ENCODE assay signal across 29 cellular contexts in genomic region chr16:7366041-7366440, GRCh38. TPM values are rescaled to one million over a fixed set of nuclear protein-coding genes. Genes with fewer than 3 reads are reported as not detected.
"Had no signal": no experiment of that assay in that cellular context is flagged by ENCODE, and none has a peak within 500 bp of the region (broad histone marks: within the 10 kb centered on the region; RNA-seq: fewer than 3 reads in every experiment).

No MANE protein-coding gene starts in this region.

- H3K4me1 ChIP-seq: ascending aorta, body of pancreas had no signal

- ATAC-seq: activated CD8-positive, alpha-beta memory T cell treated with anti-CD3 and anti-CD28 coated beads, Interleukin-2, amount 10 ng/mL, durations not matched to agents 7 days and 5 days; body of pancreas; T-cell had no signal

- H3K27ac ChIP-seq: ascending aorta, body of pancreas, PC-9, SK-N-MC had no signal

- H3K36me3 ChIP-seq: ascending aorta, MG63 had no signal

- DNase-seq: activated B cell treated with CpG ODN at 0.5 μM for 24 hours; activated CD4-positive, alpha-beta T cell treated with anti-CD3 and anti-CD28 coated beads for 1 hour; activated CD4-positive, alpha-beta T cell treated with anti-CD3 and anti-CD28 coated beads, Interleukin-2, amount 10 ng/mL, durations not matched to agents 24 days and 14 days; activated CD4-positive, alpha-beta T cell treated with anti-CD3 and anti-CD28 coated beads, Interleukin-2, amount 50 U/mL, for 48 hours; activated CD8-positive, alpha-beta memory T cell treated with anti-CD3 and anti-CD28 coated beads, Interleukin-2, amount 10 ng/mL, durations not matched to agents 7 days and 5 days; activated effector memory CD4-positive, alpha-beta T cell treated with Interleukin-2 at 50 U/mL for 16 hours; activated naive CD4-positive, alpha-beta T cell; activated T-cell treated with anti-CD3 and anti-CD28 coated beads, Interleukin-2, amount 50 U/mL, for 24 hours; amniotic stem cell; body of pancreas; MG63; MV-4-11; NCI-H1092 treated with DMSO at 0.1 percent for 48 hours; NCI-H1417 treated with DMSO at 0.1 percent for 48 hours; NCI-H1694; NCI-H2029; NCI-H2107; NCI-H2171 treated with DMSO at 0.1 percent for 48 hours; NCI-H345; NCI-H510A; NCI-H526 treated with DMSO at 0.1 percent for 48 hours; PC-9; T-cell; T-helper 2 cell; T1000 had no signal

- H3K4me3 ChIP-seq: ascending aorta, body of pancreas, MG63, PC-9, SK-N-MC had no signal

- H3K9me3 ChIP-seq: ascending aorta, body of pancreas, MG63 had no signal

- H3K27me3 ChIP-seq: ascending aorta, body of pancreas, MG63 had no signal

RNA-seq across cellular contexts. Expression of gene RBFOX1, which starts 33.4 kb away (rescaled TPM):
- total RNA-seq: activated B cell treated with CpG ODN at 0.5 μM for 24 hours; activated CD4-positive, alpha-beta T cell treated with anti-CD3 and anti-CD28 coated beads, Interleukin-2, amount 10 ng/mL, durations not matched to agents 24 days and 14 days; activated CD8-positive, alpha-beta memory T cell treated with anti-CD3 and anti-CD28 coated beads, Interleukin-2, amount 10 ng/mL, durations not matched to agents 7 days and 5 days; activated T-helper 1 cell treated with anti-CD3 and anti-CD28 coated beads, Interleukin-12 subunit alpha, Interleukin-12 subunit beta, Interleukin-2, Interleukin-4 antibody, amounts not matched to agents 30 ng/mL and 10 ng/mL and 1 ng/mL, durations not matched to agents 14 hours and 24 hours and 36 hours; ascending aorta; body of pancreas; bronchial epithelial cell; PC-9; T-cell had no signal
